11 cellular contexts compared by ENCODE assay signal in genomic region chr7:82359426-82359825, GRCh38.
"Had no signal": no experiment of that assay in that cellular context is flagged by ENCODE, and none has a peak within 500 bp of the region (broad histone marks: within the 10 kb centered on the region; RNA-seq: fewer than 3 reads in every experiment).

No MANE protein-coding gene starts in this region.

- H3K27ac ChIP-seq: adrenal gland, pancreas, sigmoid colon, thyroid gland had no signal

- DNase-seq: activated CD4-positive, alpha-beta memory T cell treated with anti-CD3 and anti-CD28 coated beads, Interleukin-2, amount 10 ng/mL, durations not matched to agents 7 days and 5 days; activated CD4-positive, alpha-beta T cell treated with anti-CD3 and anti-CD28 coated beads for 4 hours; activated naive CD4-positive, alpha-beta T cell treated with anti-CD3 and anti-CD28 coated beads, Interleukin-2, amount 50 U/mL, for 16 hours; activated T-cell treated with anti-CD3 and anti-CD28 coated beads, Interleukin-2, amount 50 U/mL, for 24 hours; adrenal gland; mucosa of descending colon; naive thymus-derived CD4-positive, alpha-beta T cell; sigmoid colon; stimulated activated CD4-positive, alpha-beta T cell treated with anti-CD3 and anti-CD28 coated beads, Interleukin-1b, Interleukin-23, amount 100 ng/mL, for 48 hours; thyroid gland had no signal
